In genomic region chr1:43649131-43649477, GRCh38 we compare ENCODE assay signal across 1 cellular context.
A peak's percentile ranks its signal among the peaks of the same experiment; 100 is the strongest.
TF ChIP-seq lines count a peak whose summit lies in the region.

No MANE protein-coding gene starts in this region.

TF ChIP-seq in H1, 55 proteins besides CTCF, POLR2A, EP300 and RAD21:
- TF ChIP-seq ASH2L (IDR thresholded peaks at IDR 0.05; ENCODE audit: low read length): peak; percentile 26
TF ChIP-seq in H1: peak in this region for 1; not testable (repeated sequence) for 54.
